ENCODE assay signal across 9 cellular contexts in genomic region chr1:54220004-54220811, GRCh38. TPM values are rescaled to one million over a fixed set of nuclear protein-coding genes. Genes with fewer than 3 reads are reported as not detected.
DNase-seq lines count a peak whose midpoint lies in the region; ATAC-seq and TF ChIP-seq lines count a peak whose summit lies in the region.
"Had no signal": no experiment of that assay in that cellular context is flagged by ENCODE, and none has a peak within 500 bp of the region (broad histone marks: within the 10 kb centered on the region; RNA-seq: fewer than 3 reads in every experiment).

No MANE protein-coding gene starts in this region.

- H3K4me1 Mint-ChIP-seq in activated CD8-positive, alpha-beta T cell treated with anti-CD3 and anti-CD28 coated beads for 36 hours (ENCODE audit: low read depth), result peaks cover 3% of the 10 kb centered on the region

- TF ChIP-seq CTCF in activated CD8-positive, alpha-beta T cell treated with anti-CD3 and anti-CD28 coated beads for 36 hours (IDR thresholded peaks at IDR 0.05), result no peak

- H3K27me3 Mint-ChIP-seq in activated CD8-positive, alpha-beta T cell treated with anti-CD3 and anti-CD28 coated beads for 36 hours, result no peaks in the 10 kb centered on the region

- no peaks in the 10 kb centered on the region for H3K9me3 Mint-ChIP-seq in activated CD8-positive, alpha-beta T cell treated with anti-CD3 and anti-CD28 coated beads for 36 hours
- H3K9me3 Mint-ChIP-seq: activated T-cell treated with anti-CD3 and anti-CD28 coated beads, Interleukin-2, amount 50 U/mL, for 4 hours had no signal

- H3K27ac Mint-ChIP-seq in activated CD8-positive, alpha-beta T cell treated with anti-CD3 and anti-CD28 coated beads for 36 hours, result peak overlapping the region; percentile 74

- POLR2A ChIA-PET in activated CD8-positive, alpha-beta T cell treated with anti-CD3 and anti-CD28 coated beads for 36 hours (lab: Charles Lee), result interaction anchor here (1.0 to 1.2 kb wide), 3 partner anchors 10 to 186 kb away, joined by 3 to 4 read pairs (median 3); partner anchors contain the start of gene SSBP3

- CTCF ChIA-PET in activated CD8-positive, alpha-beta T cell treated with anti-CD3 and anti-CD28 coated beads for 36 hours (lab: Charles Lee), result interaction anchor here (1.4 kb wide), 1 partner anchor 19 kb away, joined by 3 read pairs; no protein-coding TSS in a partner anchor

- DNase-seq in GM04503 (ENCODE audit: low read depth) (peak; percentile 34), left cardiac atrium (peak; percentile 72), sciatic nerve (ENCODE audit: low spot score) (peak; percentile 72), AML-193 (lab: John Stamatoyannopoulos, UW) (no peak), NCI-H1930 (lab: John Stamatoyannopoulos, UW) (no peak), NCI-H446 (lab: John Stamatoyannopoulos, UW) (no peak)
- no peak for DNase-seq in activated CD8-positive, alpha-beta T cell treated with anti-CD3 and anti-CD28 coated beads for 36 hours
- DNase-seq: activated T-cell treated with anti-CD3 and anti-CD28 coated beads, Interleukin-2, amount 50 U/mL, for 4 hours had no signal

- H3K4me3 Mint-ChIP-seq in activated CD8-positive, alpha-beta T cell treated with anti-CD3 and anti-CD28 coated beads for 36 hours, result no peak overlapping the region
- H3K4me3 Mint-ChIP-seq: activated T-cell treated with anti-CD3 and anti-CD28 coated beads, Interleukin-2, amount 50 U/mL, for 4 hours had no signal

- intact Hi-C loops in activated CD8-positive, alpha-beta T cell treated with anti-CD3 and anti-CD28 coated beads for 36 hours (cut with micrococcal nuclease), result no loop called here
- intact Hi-C loops in left cardiac atrium (cut with DNase I) (loop anchor here in 1 of 2 donors (10.0 kb wide), 1 partner anchor 185 kb away; the partner anchor contains the start of gene SSBP3), sciatic nerve (cut with DNase I) (no loop called here)

- no peak for ATAC-seq in activated CD8-positive, alpha-beta T cell treated with anti-CD3 and anti-CD28 coated beads for 36 hours
- ATAC-seq in left cardiac atrium (peak; percentile 69 to 79), sciatic nerve (peak; percentile 86), HG03139 (IDR thresholded peaks at IDR 0.05; ENCODE audit: unreplicated experiment) (no peak)
- ATAC-seq: activated T-cell treated with anti-CD3 and anti-CD28 coated beads, Interleukin-2, amount 50 U/mL, for 4 hours had no signal

- peaks cover 26% of the 10 kb centered on the region for H3K36me3 Mint-ChIP-seq in activated CD8-positive, alpha-beta T cell treated with anti-CD3 and anti-CD28 coated beads for 36 hours (ENCODE audit: low read depth)

RNA-seq across cellular contexts. Expression of gene MRPL37, which starts 20.2 kb away (rescaled TPM):
- total RNA-seq in activated CD8-positive, alpha-beta T cell treated with anti-CD3 and anti-CD28 coated beads for 36 hours, result 100 to 1,000 TPM; 194 to 198 TPM
- total RNA-seq in left cardiac atrium (10 to 100 TPM; 54.7 to 64.2 TPM), sciatic nerve (31.1 TPM)

RNA-seq across cellular contexts. Expression of gene CYB5RL, which starts 20.4 kb away (rescaled TPM):
- total RNA-seq in activated CD8-positive, alpha-beta T cell treated with anti-CD3 and anti-CD28 coated beads for 36 hours, result 10 to 100 TPM; 11.4 to 12.6 TPM
- total RNA-seq in left cardiac atrium, result 1 to 10 TPM; 4.4 to 7.2 TPM
- total RNA-seq in sciatic nerve, result 8.1 TPM

Comparison
In these comparisons a context has a peak if more than half of its experiments do, and no peak if none do; other contexts are left out.
1. DNase-seq: peak in GM04503 (single experiment), left cardiac atrium (single experiment) and sciatic nerve (single experiment); none in activated CD8-positive, alpha-beta T cell treated with anti-CD3 and anti-CD28 coated beads for 36 hours (single experiment), AML-193 (0 of 2), NCI-H1930 (0 of 2) and NCI-H446 (0 of 2).
2. ATAC-seq: peak in left cardiac atrium (2 of 2) and sciatic nerve (single experiment); none in activated CD8-positive, alpha-beta T cell treated with anti-CD3 and anti-CD28 coated beads for 36 hours (single experiment) and HG03139 (single experiment).